In the genomic region with DNA sequence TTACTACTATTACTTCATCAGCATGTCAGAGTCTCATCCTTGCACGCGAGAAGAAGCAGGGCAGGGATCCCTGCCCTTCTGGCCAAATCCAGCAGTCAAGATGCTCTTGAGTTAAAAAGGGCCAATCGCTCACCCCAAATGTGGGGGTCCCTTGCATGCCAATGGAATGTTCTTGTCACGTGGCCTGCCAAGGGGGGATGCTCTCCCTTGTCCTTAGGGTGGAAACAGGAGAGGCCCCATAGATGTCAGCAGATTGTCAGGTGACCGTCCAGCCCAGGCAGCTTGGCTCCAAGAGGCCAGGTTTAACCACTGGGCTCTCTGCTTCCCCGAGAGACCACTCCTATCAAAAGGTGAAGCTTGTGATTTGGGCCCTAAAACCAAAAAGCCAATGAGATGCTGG, we compare ENCODE assay signal across 1 cellular context.
TF ChIP-seq lines count a peak whose summit lies in the region.

No MANE protein-coding gene starts in this region.

TF ChIP-seq in IMR-90, 13 proteins besides CTCF, POLR2A, EP300 and RAD21:
- TF ChIP-seq, protein P1, sequence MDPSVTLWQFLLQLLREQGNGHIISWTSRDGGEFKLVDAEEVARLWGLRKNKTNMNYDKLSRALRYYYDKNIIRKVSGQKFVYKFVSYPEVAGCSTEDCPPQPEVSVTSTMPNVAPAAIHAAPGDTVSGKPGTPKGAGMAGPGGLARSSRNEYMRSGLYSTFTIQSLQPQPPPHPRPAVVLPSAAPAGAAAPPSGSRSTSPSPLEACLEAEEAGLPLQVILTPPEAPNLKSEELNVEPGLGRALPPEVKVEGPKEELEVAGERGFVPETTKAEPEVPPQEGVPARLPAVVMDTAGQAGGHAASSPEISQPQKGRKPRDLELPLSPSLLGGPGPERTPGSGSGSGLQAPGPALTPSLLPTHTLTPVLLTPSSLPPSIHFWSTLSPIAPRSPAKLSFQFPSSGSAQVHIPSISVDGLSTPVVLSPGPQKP (IDR thresholded peaks at IDR 0.05; ENCODE audit: borderline replicate concordance, low read depth, low read length): no peak
- TF ChIP-seq MAZ (IDR thresholded peaks at IDR 0.05; ENCODE audit: borderline replicate concordance, low read depth, low read length): no peak
- TF ChIP-seq, protein P2, sequence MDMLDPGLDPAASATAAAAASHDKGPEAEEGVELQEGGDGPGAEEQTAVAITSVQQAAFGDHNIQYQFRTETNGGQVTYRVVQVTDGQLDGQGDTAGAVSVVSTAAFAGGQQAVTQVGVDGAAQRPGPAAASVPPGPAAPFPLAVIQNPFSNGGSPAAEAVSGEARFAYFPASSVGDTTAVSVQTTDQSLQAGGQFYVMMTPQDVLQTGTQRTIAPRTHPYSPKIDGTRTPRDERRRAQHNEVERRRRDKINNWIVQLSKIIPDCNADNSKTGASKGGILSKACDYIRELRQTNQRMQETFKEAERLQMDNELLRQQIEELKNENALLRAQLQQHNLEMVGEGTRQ (IDR thresholded peaks at IDR 0.05; ENCODE audit: low read depth, low read length): no peak
- no peak for TF ChIP-seq NFE2L2 (IDR thresholded peaks at IDR 0.05; ENCODE audit: low read depth, low read length)
- no peak for TF ChIP-seq MAFK (IDR thresholded peaks at IDR 0.05; ENCODE audit: low read depth, low read length)
- TF ChIP-seq FOS (IDR thresholded peaks at IDR 0.05; ENCODE audit: low read depth, low read length): no peak
- TF ChIP-seq RCOR1 (IDR thresholded peaks at IDR 0.05; ENCODE audit: insufficient replicate concordance, low read length): no peak
- no peak for TF ChIP-seq SMC3 (IDR thresholded peaks at IDR 0.05; ENCODE audit: low read depth, low read length)
